Comparison of ENCODE assay signal across 22 cellular contexts in the genomic region with DNA sequence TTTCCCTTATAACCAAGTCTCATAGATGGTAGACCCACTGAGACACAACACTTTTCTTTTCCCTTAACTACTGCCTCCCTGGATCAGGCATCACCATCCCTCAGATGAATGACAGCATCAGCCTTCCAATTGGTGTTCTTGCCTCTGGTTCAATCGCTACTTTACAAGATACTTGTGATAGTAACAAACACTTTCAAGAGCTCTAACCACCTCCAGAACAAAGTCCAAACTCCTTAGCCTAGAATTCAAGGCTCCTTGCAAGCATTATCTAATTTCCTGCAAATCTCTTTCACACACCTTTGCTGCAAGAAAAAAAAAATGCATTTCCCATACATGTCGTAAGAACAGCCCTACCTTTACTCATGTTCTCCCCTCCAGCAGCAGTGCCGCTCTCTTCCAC.
"Had no signal": no experiment of that assay in that cellular context is flagged by ENCODE, and none has a peak within 500 bp of the region (broad histone marks: within the 10 kb centered on the region; RNA-seq: fewer than 3 reads in every experiment).

No MANE protein-coding gene starts in this region.

- H3K9me3 Mint-ChIP-seq: endodermal cell; naive thymus-derived CD4-positive, alpha-beta T cell; nephron progenitor cell; type B pancreatic cell had no signal

- H3K27me3 ChIP-seq: colonic mucosa, foreskin keratinocyte, stomach had no signal

- FAIRE-seq: endothelial cell of umbilical vein, kidney, urothelium cell line had no signal

- DNase-seq: colonic mucosa; dermis blood vessel endothelial cell; endodermal cell; erythroblast; foreskin keratinocyte; kidney; left cardiac atrium; left ventricle myocardium superior; mesendoderm; naive thymus-derived CD4-positive, alpha-beta T cell; nephron progenitor cell; posterior cingulate gyrus; stimulated activated CD4-positive, alpha-beta T cell treated with anti-CD3 and anti-CD28 coated beads, Interleukin-2, amount 100 ng/mL, for 24 hours; stimulated activated CD4-positive, alpha-beta T cell treated with anti-CD3 and anti-CD28 coated beads, Interleukin-4, amount 100 ng/mL, for 4 hours; stimulated activated naive CD4-positive, alpha-beta T cell; stomach; substantia nigra had no signal

- H3K4me3 Mint-ChIP-seq: endodermal cell; naive thymus-derived CD4-positive, alpha-beta T cell; nephron progenitor cell; type B pancreatic cell had no signal

- H3K27me3 Mint-ChIP-seq: naive thymus-derived CD4-positive, alpha-beta T cell; type B pancreatic cell had no signal

- H3K4me3 ChIP-seq: colonic mucosa, lung, stomach had no signal

- ATAC-seq: foreskin keratinocyte; left cardiac atrium; left ventricle myocardium superior; naive thymus-derived CD4-positive, alpha-beta T cell; sciatic nerve had no signal

- H3K27ac ChIP-seq: colonic mucosa, foreskin keratinocyte, stomach had no signal

- H3K27ac Mint-ChIP-seq: endodermal cell, type B pancreatic cell had no signal

- H3K36me3 ChIP-seq: colonic mucosa had no signal

- H3K4me1 ChIP-seq: colonic mucosa had no signal

- H3K9me3 ChIP-seq: colonic mucosa, stomach had no signal
